In genomic region chr9:215631-216155, GRCh38 we compare ENCODE assay signal across 1 cellular context.
TF ChIP-seq lines count a peak whose summit lies in the region.

No MANE protein-coding gene starts in this region.

TF ChIP-seq in GM12878, 131 proteins besides CTCF, POLR2A, EP300 and RAD21:
- TF ChIP-seq, protein P1, sequence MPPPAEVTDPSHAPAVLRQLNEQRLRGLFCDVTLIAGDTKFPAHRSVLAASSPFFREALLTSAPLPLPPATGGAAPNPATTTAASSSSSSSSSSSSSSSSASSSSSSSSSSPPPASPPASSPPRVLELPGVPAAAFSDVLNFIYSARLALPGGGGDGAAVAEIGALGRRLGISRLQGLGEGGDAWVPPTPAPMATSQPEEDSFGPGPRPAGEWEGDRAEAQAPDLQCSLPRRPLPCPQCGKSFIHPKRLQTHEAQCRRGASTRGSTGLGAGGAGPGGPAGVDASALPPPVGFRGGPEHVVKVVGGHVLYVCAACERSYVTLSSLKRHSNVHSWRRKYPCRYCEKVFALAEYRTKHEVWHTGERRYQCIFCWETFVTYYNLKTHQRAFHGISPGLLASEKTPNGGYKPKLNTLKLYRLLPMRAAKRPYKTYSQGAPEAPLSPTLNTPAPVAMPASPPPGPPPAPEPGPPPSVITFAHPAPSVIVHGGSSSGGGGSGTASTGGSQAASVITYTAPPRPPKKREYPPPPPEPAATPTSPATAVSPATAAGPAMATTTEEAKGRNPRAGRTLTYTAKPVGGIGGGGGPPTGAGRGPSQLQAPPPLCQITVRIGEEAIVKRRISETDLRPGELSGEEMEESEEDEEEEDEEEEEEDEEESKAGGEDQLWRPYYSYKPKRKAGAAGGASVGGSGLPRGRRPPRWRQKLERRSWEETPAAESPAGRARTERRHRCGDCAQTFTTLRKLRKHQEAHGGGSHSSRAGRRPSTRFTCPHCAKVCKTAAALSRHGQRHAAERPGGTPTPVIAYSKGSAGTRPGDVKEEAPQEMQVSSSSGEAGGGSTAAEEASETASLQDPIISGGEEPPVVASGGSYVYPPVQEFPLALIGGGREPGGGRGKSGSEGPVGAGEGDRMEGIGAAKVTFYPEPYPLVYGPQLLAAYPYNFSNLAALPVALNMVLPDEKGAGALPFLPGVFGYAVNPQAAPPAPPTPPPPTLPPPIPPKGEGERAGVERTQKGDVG (CRISPR knock-in tag; IDR thresholded peaks at IDR 0.05): no peak
- TF ChIP-seq KDM1A (IDR thresholded peaks at IDR 0.05; ENCODE audit: borderline replicate concordance) (no peak), CHD2 (IDR thresholded peaks at IDR 0.05; ENCODE audit: borderline replicate concordance, low read depth, low read length) (no peak)
- TF ChIP-seq, protein P2, sequence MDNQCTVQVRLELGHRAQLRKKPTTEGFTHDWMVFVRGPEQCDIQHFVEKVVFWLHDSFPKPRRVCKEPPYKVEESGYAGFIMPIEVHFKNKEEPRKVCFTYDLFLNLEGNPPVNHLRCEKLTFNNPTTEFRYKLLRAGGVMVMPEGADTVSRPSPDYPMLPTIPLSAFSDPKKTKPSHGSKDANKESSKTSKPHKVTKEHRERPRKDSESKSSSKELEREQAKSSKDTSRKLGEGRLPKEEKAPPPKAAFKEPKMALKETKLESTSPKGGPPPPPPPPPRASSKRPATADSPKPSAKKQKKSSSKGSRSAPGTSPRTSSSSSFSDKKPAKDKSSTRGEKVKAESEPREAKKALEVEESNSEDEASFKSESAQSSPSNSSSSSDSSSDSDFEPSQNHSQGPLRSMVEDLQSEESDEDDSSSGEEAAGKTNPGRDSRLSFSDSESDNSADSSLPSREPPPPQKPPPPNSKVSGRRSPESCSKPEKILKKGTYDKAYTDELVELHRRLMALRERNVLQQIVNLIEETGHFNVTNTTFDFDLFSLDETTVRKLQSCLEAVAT (IDR thresholded peaks at IDR 0.05): no peak
